Comparison of ENCODE assay signal across 1 cellular context in genomic region chrX:134172588-134173259, GRCh38.
TF ChIP-seq lines count a peak whose summit lies in the region.

No MANE protein-coding gene starts in this region.

TF ChIP-seq in WTC11, 78 proteins besides CTCF, POLR2A, EP300 and RAD21 (continued from another document):
- no peak for TF ChIP-seq IRF1 (CRISPR knock-in tag; IDR thresholded peaks at IDR 0.05)
- no peak for TF ChIP-seq ZNF138 (CRISPR knock-in tag; conservative IDR thresholded peaks at IDR 0.05)
TF ChIP-seq in WTC11: peak in this region for 0.
